8 cellular contexts compared by ENCODE assay signal in genomic region chr3:156674046-156674910, GRCh38. TPM values are rescaled to one million over a fixed set of nuclear protein-coding genes. Genes with fewer than 3 reads are reported as not detected.
DNase-seq lines count a peak whose midpoint lies in the region; FAIRE-seq and TF ChIP-seq lines count a peak whose summit lies in the region.

Gene TIPARP, plus strand, starts transcription at chr3:156674590. Its CDS starts 3,108 bp downstream, at chr3:156677698.

- peak within 1 kb of the TSS; percentile 93 for H3K4me3 Mint-ChIP-seq in activated naive CD4-positive, alpha-beta T cell treated with anti-CD3 and anti-CD28 coated beads for 36 hours

- FAIRE-seq in frontal cortex (lab: Jason Lieb, UNC): no peak

- H3K4me3 ChIP-seq in GM06990 (replicated peaks; ENCODE audit: low read depth, low read length) (peak within 1 kb of the TSS; percentile 75), HFF-Myc (replicated peaks; ENCODE audit: low read depth, low read length) (peak within 1 kb of the TSS; percentile 83), neutrophil (ENCODE audit: low read depth in 1 of 2, low read length in 1 of 2) (peak within 1 kb of the TSS; percentile 86 to 93)

- CTCF ChIA-PET in activated naive CD4-positive, alpha-beta T cell treated with anti-CD3 and anti-CD28 coated beads for 36 hours (lab: Charles Lee): interaction anchor here (0.6 to 2.1 kb wide), 12 partner anchors 10 to 463 kb away, joined by 3 to 8 read pairs (median 4); partner anchors contain the start of gene SSR3

- no peaks in the 10 kb centered on the region for H3K9me3 ChIP-seq in neutrophil

- H3K4me1 Mint-ChIP-seq in activated naive CD4-positive, alpha-beta T cell treated with anti-CD3 and anti-CD28 coated beads for 36 hours (ENCODE audit: low read depth): peaks cover 40% of the 10 kb centered on the region

- peaks cover 33 to 42% of the 10 kb centered on the region in 2 experiments for H3K4me1 ChIP-seq in neutrophil (ENCODE audit: control insufficient read depth in 1 of 2, insufficient read depth in 1 of 2, low read depth in 1 of 2, low read length in 1 of 2)

- peaks cover 18% of the 10 kb centered on the region for H3K36me3 Mint-ChIP-seq in activated naive CD4-positive, alpha-beta T cell treated with anti-CD3 and anti-CD28 coated beads for 36 hours (ENCODE audit: low read depth)

- peak within 1 kb of the TSS; percentile 88 for H3K27ac Mint-ChIP-seq in activated naive CD4-positive, alpha-beta T cell treated with anti-CD3 and anti-CD28 coated beads for 36 hours

- in situ Hi-C loops in SK-MEL-5 (cut with HindIII; ENCODE audit: low pct_unique_long_range_greater_than_20kb, low sequenced_read_pairs): no loop called here

- H3K27me3 ChIP-seq in GM06990 (replicated peaks; ENCODE audit: control insufficient read depth, insufficient read depth, low read length) (no peaks in the 10 kb centered on the region), neutrophil (no peaks in the 10 kb centered on the region)

- H3K36me3 ChIP-seq in GM06990 (ENCODE audit: control insufficient read depth, insufficient read depth, low read length): peaks cover 6% of the 10 kb centered on the region
- H3K36me3 ChIP-seq in neutrophil: peaks cover 11% of the 10 kb centered on the region

- no peaks in the 10 kb centered on the region for H3K27me3 Mint-ChIP-seq in activated naive CD4-positive, alpha-beta T cell treated with anti-CD3 and anti-CD28 coated beads for 36 hours (ENCODE audit: low read depth)

- intact Hi-C loops in activated naive CD4-positive, alpha-beta T cell treated with anti-CD3 and anti-CD28 coated beads for 36 hours (cut with micrococcal nuclease): loop anchor here (1.0 to 10.0 kb wide), 15 partner anchors 13 to 819 kb away; partner anchors contain the start of genes CCNL1, LEKR1, SLC33A1 and SSR3

- DNase-seq in GM06990 (ENCODE audit: extremely low read depth, insufficient read length): peak; percentile 100
- DNase-seq in HFF-Myc (ENCODE audit: extremely low read depth, low read depth): peak; percentile 84
- peak; percentile 97 for DNase-seq in MV-4-11 (lab: John Stamatoyannopoulos, UW)
- peak; percentile 95 for DNase-seq in SK-MEL-5 (ENCODE audit: low read depth, low spot score)
- peak; percentile 97 for DNase-seq in activated naive CD4-positive, alpha-beta T cell treated with anti-CD3 and anti-CD28 coated beads for 36 hours
- DNase-seq in frontal cortex (ENCODE audit: low spot score in 2 of 2): peak; percentile 98
- peak; percentile 86 to 100 (median 98) for DNase-seq in substantia nigra (lab: John Stamatoyannopoulos, UW)

- TF ChIP-seq CTCF in GM06990 (IDR thresholded peaks at IDR 0.05; ENCODE audit: insufficient read depth, low read length, poor library complexity, severe bottlenecking) (peak; percentile 88), HFF-Myc (IDR thresholded peaks at IDR 0.05; ENCODE audit: low read depth, low read length, missing control alignments) (peak; percentile 51), neutrophil (IDR thresholded peaks at IDR 0.05) (peak; percentile 69)

- no peaks in the 10 kb centered on the region for H3K9me3 Mint-ChIP-seq in activated naive CD4-positive, alpha-beta T cell treated with anti-CD3 and anti-CD28 coated beads for 36 hours

- H3K27ac ChIP-seq in neutrophil: peak within 1 kb of the TSS; percentile 94
- peak within 1 kb of the TSS; percentile 89 for H3K27ac ChIP-seq in substantia nigra (ENCODE audit: low read depth, low read length, poor library complexity, severe bottlenecking)

RNA-seq across cellular contexts. Expression of gene TIPARP, which starts in this region (rescaled TPM):
- total RNA-seq in SK-MEL-5 (2014; rRNA removed; shearing (Covaris generic)): 16.7 and 17.7 TPM in 2 replicates
- polyA plus RNA-seq in SK-MEL-5 (2015; cell fraction: cytosol; rRNA removed): 9.2 and 10.3 TPM in 2 replicates
- polyA plus RNA-seq in SK-MEL-5 (2015; cell fraction: nucleus; rRNA removed): 7.6 and 12.0 TPM in 2 replicates
- total RNA-seq in activated naive CD4-positive, alpha-beta T cell treated with anti-CD3 and anti-CD28 coated beads for 36 hours: 10 to 100 TPM; 15.7 to 17.1 TPM
- total RNA-seq in frontal cortex: 44.0 TPM

Comparison
In these comparisons a context has a peak if more than half of its experiments do, and no peak if none do; other contexts are left out.
1. Peak in every context shown above with its lines: DNase-seq, H3K4me3 ChIP-seq and H3K27ac ChIP-seq.